In genomic region chr19:40930799-40931198, GRCh38 we compare ENCODE assay signal across 7 cellular contexts. TPM values are rescaled to one million over a fixed set of nuclear protein-coding genes. Genes with fewer than 3 reads are reported as not detected.
"Had no signal": no experiment of that assay in that cellular context is flagged by ENCODE, and none has a peak within 500 bp of the region (broad histone marks: within the 10 kb centered on the region; RNA-seq: fewer than 3 reads in every experiment).

No MANE protein-coding gene starts in this region.

RNA-seq across cellular contexts. Expression of gene CYP2A7, which starts 48.8 kb away (rescaled TPM):
- total RNA-seq: GM23248, GM23338, H1, H4, H7, H9, HFFc6 had no signal
- polyA plus RNA-seq: GM23248, GM23338 had no signal
